ENCODE assay signal across 1 cellular context in the genomic region with DNA sequence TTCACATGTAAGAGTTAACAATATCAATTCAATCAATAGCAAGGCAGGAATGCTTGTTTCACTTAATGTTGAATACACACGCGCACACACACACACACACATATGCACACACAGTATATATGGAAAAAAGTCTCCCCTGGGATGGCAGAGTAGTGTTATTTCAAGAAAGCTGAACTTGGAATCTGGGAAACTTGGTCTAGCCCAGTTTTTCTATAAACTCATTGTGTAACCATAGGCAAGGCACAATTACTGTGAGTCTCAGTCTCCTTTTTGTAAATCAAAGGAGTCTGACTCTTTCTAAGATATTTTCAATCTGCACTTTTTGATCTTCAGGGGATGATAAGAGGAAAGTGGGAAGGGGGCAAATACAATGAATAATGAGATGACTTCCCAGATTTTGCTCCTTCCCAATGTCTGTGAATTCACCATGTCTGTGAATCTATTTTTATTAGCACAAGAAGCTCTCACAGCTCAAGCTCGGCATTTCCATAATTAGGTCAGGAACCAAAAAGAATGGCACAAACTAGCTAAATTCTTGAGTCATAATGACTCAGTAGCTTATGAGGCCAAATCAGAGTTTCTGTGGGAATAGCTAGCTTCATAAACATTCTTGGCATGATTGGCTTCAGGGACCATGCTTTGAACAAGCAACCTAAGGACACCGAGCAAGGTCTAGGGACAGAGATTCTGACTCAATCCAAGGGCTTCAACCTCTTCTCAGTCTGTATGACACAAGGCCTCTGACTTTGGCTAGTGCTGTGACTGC.
TF ChIP-seq lines count a peak whose summit lies in the region.

No MANE protein-coding gene starts in this region.

TF ChIP-seq in IMR-90, 13 proteins besides CTCF, POLR2A, EP300 and RAD21 (continued from another document):
- no peak for TF ChIP-seq SMC3 (IDR thresholded peaks at IDR 0.05; ENCODE audit: low read depth, low read length)
- no peak for TF ChIP-seq USF2 (IDR thresholded peaks at IDR 0.05; ENCODE audit: low read depth, low read length)
TF ChIP-seq in IMR-90: peak in this region for 7.
